ENCODE assay signal across 21 cellular contexts in the genomic region with DNA sequence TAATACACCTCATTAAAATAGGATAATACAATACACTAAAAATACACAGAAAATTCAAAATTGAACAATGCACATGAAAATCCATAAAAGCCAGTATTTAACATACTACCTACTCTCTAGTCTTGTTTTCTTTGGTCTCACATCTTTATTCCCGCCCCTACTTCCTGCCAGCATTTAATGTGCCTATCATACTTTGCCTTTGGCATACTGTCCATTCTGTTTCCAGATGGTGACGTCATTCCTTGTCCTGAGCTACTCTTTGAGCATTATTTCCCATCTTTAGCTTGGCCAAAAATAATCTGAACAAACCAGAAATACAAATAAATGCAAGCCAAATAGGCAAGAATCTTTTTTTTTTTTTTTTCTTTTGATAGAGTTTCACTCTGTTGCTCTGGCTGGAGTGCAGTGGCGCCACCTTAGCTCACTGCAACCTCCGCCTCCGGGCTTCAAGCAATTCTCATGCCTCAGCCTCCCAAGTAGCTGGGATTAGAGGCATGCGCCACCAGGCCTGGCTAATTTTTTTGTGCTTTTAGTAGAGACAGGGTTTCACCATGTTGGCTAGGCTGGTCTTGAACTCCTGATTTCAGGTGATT. TPM values are rescaled to one million over a fixed set of nuclear protein-coding genes. Genes with fewer than 3 reads are reported as not detected.
DNase-seq lines count a peak whose midpoint lies in the region; ATAC-seq, FAIRE-seq and TF ChIP-seq lines count a peak whose summit lies in the region.
"Had no signal": no experiment of that assay in that cellular context is flagged by ENCODE, and none has a peak within 500 bp of the region (broad histone marks: within the 10 kb centered on the region; RNA-seq: fewer than 3 reads in every experiment).

No MANE protein-coding gene starts in this region.

- H3K9me3 ChIP-seq in small intestine (ENCODE audit: control insufficient read depth, low read depth): no peaks in the 10 kb centered on the region
- H3K9me3 ChIP-seq: tibial nerve had no signal

- H3K27ac ChIP-seq in 22Rv1 (no peak overlapping the region), small intestine (ENCODE audit: low read depth in 1 of 2, low read length in 1 of 2) (no peak overlapping the region)
- H3K27ac ChIP-seq: coronary artery, epithelial cell of prostate, tibial nerve, VCaP had no signal

- no peaks in the 10 kb centered on the region for H3K27me3 ChIP-seq in small intestine (ENCODE audit: control insufficient read depth in 2 of 2, insufficient read depth in 2 of 2, low read length in 2 of 2)
- H3K27me3 ChIP-seq: tibial nerve had no signal

- ATAC-seq in HG03457 (IDR thresholded peaks at IDR 0.05; ENCODE audit: unreplicated experiment): no peak
- ATAC-seq: stimulated activated naive B cell treated with anti-CD40 and anti-IgM and Interleukin-4, amounts not matched to agents 10 μg/mL and 1 μg/mL and 100 μg/mL, for 72 hours had no signal

- peak; percentile 57 for DNase-seq in ELF-1 (ENCODE audit: low read depth, low spot score)
- DNase-seq in NCI-H446 treated with DMSO at 0.1 percent for 48 hours (lab: John Stamatoyannopoulos, UW): peak; percentile 52
- peak; percentile 14 for DNase-seq in epithelial cell of esophagus (ENCODE audit: low read depth)
- no peak for DNase-seq in small intestine
- no peak for DNase-seq in activated naive CD4-positive, alpha-beta T cell treated with anti-CD3 and anti-CD28 coated beads, Interleukin-2, amount 50 U/mL, for 16 hours
- no peak for DNase-seq in activated gamma-delta T cell treated with Interleukin-2 at 50 U/mL for 16 hours
- DNase-seq: activated CD4-positive, alpha-beta memory T cell treated with anti-CD3 and anti-CD28 coated beads for 36 hours; activated naive CD4-positive, alpha-beta T cell treated with anti-CD3 and anti-CD28 coated beads, Interleukin-2, amount 10 ng/mL, durations not matched to agents 7 days and 5 days; activated T-cell treated with anti-CD3 and anti-CD28 coated beads, Interleukin-2, amount 50 U/mL, for 1 hour; CD8-positive, alpha-beta memory T cell; NCI-H2081; NCI-H510A; Right ventricle myocardium superior; stimulated activated naive B cell treated with anti-CD40 and anti-IgM and Interleukin-4, amounts not matched to agents 10 μg/mL and 1 μg/mL and 100 μg/mL, for 72 hours had no signal

- 81 to 92% (median 91%) methylated on average over 6 of the region's 6 CpGs for WGBS in small intestine, 3 donors

- H3K4me3 ChIP-seq in epithelial cell of esophagus (ENCODE audit: low read length) (no peak overlapping the region), small intestine (ENCODE audit: low read depth in 1 of 2, low read length in 2 of 2) (no peak overlapping the region)
- H3K4me3 ChIP-seq: coronary artery, tibial nerve had no signal

- H3K36me3 ChIP-seq in small intestine (ENCODE audit: control insufficient read depth in 2 of 2, insufficient read depth in 2 of 2, low read length in 2 of 2): no peaks in the 10 kb centered on the region
- H3K36me3 ChIP-seq: tibial nerve had no signal

- peaks cover 0 to 3% of the 10 kb centered on the region in 2 donors for H3K4me1 ChIP-seq in small intestine (ENCODE audit: control insufficient read depth in 2 of 2, insufficient read depth in 1 of 2, low read depth in 1 of 2, low read length in 1 of 2)

- no peak for FAIRE-seq in small intestine (lab: Jason Lieb, UNC)
- FAIRE-seq: GM19239 had no signal

- TF ChIP-seq CTCF in 22Rv1 (IDR thresholded peaks at IDR 0.05) (peak; percentile 27; the same call in 1 of the 2 replicates), epithelial cell of esophagus (IDR thresholded peaks at IDR 0.05; ENCODE audit: insufficient read depth, low read depth, low read length, missing control alignments) (no peak)

RNA-seq across cellular contexts. Expression of gene HFM1, which starts 4.4 kb away (rescaled TPM):
- under 1 TPM in 1 of 3 donors, not detected in 2; 0.25 TPM for polyA plus RNA-seq in small intestine
- polyA plus RNA-seq: CD8-positive, alpha-beta memory T cell had no signal

Comparison
In these comparisons a context has a peak if more than half of its experiments do, and no peak if none do; other contexts are left out.
1. DNase-seq: peak in ELF-1 (single experiment), NCI-H446 treated with DMSO at 0.1 percent for 48 hours (single experiment) and epithelial cell of esophagus (single experiment); none in small intestine (single experiment), activated naive CD4-positive, alpha-beta T cell treated with anti-CD3 and anti-CD28 coated beads, Interleukin-2, amount 50 U/mL, for 16 hours (single experiment) and activated gamma-delta T cell treated with Interleukin-2 at 50 U/mL for 16 hours (single experiment).